ENCODE assay signal across 16 cellular contexts in the genomic region with DNA sequence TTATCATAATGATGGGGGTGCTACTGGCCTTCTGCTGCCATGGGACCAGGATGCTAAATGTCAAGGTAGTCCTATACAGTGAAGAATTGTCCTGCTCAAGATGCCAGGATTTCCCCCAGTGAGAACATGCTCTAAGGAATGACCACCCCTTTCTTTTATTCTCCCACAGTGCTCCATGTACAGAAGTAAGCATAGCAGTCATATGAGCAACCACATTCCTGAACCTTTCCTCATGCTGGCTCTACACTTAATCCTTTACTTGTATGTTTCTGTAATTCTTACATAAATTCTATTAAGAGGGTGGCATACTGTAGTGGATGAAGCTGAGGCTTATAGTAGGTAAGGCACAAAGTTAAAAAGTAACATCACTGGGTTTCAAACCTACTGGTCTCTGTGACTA. TPM values are rescaled to one million over a fixed set of nuclear protein-coding genes. Genes with fewer than 3 reads are reported as not detected.
A peak's percentile ranks its signal among the peaks of the same experiment; 100 is the strongest.
DNase-seq lines count a peak whose midpoint lies in the region; ATAC-seq, FAIRE-seq and TF ChIP-seq lines count a peak whose summit lies in the region.
"Had no signal": no experiment of that assay in that cellular context is flagged by ENCODE, and none has a peak within 500 bp of the region (broad histone marks: within the 10 kb centered on the region; RNA-seq: fewer than 3 reads in every experiment).

No MANE protein-coding gene starts in this region.

- TF ChIP-seq CTCF in bronchial epithelial cell (IDR thresholded peaks at IDR 0.05; ENCODE audit: insufficient read depth, low read length, severe bottlenecking) (no peak), right lobe of liver (IDR thresholded peaks at IDR 0.05) (no peak)

- H3K36me3 ChIP-seq in ACC112 (ENCODE audit: insufficient read depth, low read length) (0 out of 2 replicates have a peak, but pooled peaks cover 7% of the 10 kb centered on the region), bronchial epithelial cell (ENCODE audit: control insufficient read depth, insufficient read depth, low read length) (no peaks in the 10 kb centered on the region), right lobe of liver (peaks cover 0 to 12% (median 0%) of the 10 kb centered on the region in 4 donors)

- no peaks in the 10 kb centered on the region for H3K79me2 ChIP-seq in ACC112 (ENCODE audit: control insufficient read depth, insufficient read depth, low read length, unreplicated experiment)

- ATAC-seq in right lobe of liver, result no peak
- ATAC-seq: heart left ventricle, left lobe of liver had no signal

- intact Hi-C loops in right lobe of liver (cut with DNase I), result no loop called here

- H3K4me3 ChIP-seq in ACC112 (ENCODE audit: low read depth, low read length), result no peak overlapping the region
- H3K4me3 ChIP-seq in bronchial epithelial cell (ENCODE audit: low read depth, low read length), result no peak overlapping the region
- H3K4me3 ChIP-seq in right lobe of liver, result no peak overlapping the region
- H3K4me3 ChIP-seq: heart left ventricle had no signal

- no peaks in the 10 kb centered on the region for H3K9me3 ChIP-seq in right lobe of liver

- H3K4me1 ChIP-seq in ACC112 (ENCODE audit: control insufficient read depth, insufficient read depth, low read length, unreplicated experiment), result peaks cover 9% of the 10 kb centered on the region
- H3K4me1 ChIP-seq in right lobe of liver, result no peaks in the 10 kb centered on the region
- H3K4me1 ChIP-seq: heart left ventricle had no signal

- H3K27me3 ChIP-seq in ACC112 (ENCODE audit: insufficient read depth, low read length) (no peaks in the 10 kb centered on the region), bronchial epithelial cell (ENCODE audit: control insufficient read depth, insufficient read depth, low read length) (no peaks in the 10 kb centered on the region), right lobe of liver (no peaks in the 10 kb centered on the region)
- H3K27me3 ChIP-seq: heart left ventricle had no signal

- FAIRE-seq in bronchial epithelial cell (lab: Jason Lieb, UNC), result no peak
- FAIRE-seq: A204.1 had no signal

- no peak for TF ChIP-seq POLR2A in right lobe of liver (IDR thresholded peaks at IDR 0.05)

- no peak overlapping the region for H2AFZ ChIP-seq in ACC112 (ENCODE audit: low read length, unreplicated experiment)

- DNase-seq in HS-27A (ENCODE audit: low read depth), result peak; percentile 59
- DNase-seq in bronchial epithelial cell (ENCODE audit: low read depth), result peak; percentile 83
- DNase-seq in hepatic stellate cell (ENCODE audit: low spot score), result peak; percentile 51
- DNase-seq in activated CD8-positive, alpha-beta memory T cell treated with anti-CD3 and anti-CD28 coated beads, Interleukin-2, amount 50 U/mL, for 48 hours, result no peak
- no peak for DNase-seq in right lobe of liver
- DNase-seq in NCI-H1048 (lab: John Stamatoyannopoulos, UW), result no peak
- DNase-seq in NCI-H82 (lab: John Stamatoyannopoulos, UW), result no peak
- DNase-seq: activated gamma-delta T cell, GF-D8, heart left ventricle, NCI-H1694, NCI-H524 treated with DMSO at 0.1 percent for 48 hours, substantia nigra had no signal

- H3K27ac ChIP-seq in ACC112 (ENCODE audit: low read depth, low read length) (0 out of 2 replicates have a peak overlapping the region, but pooled peaks have one; percentile 15), right lobe of liver (no peak overlapping the region)
- H3K27ac ChIP-seq: heart left ventricle had no signal

RNA-seq across cellular contexts. Expression of gene CYP2U1, which starts 20.2 kb away (rescaled TPM):
- total RNA-seq in bronchial epithelial cell (1.3 and 1.4 TPM in 2 replicates), right lobe of liver (1 to 10 TPM; 3.2 to 7.5 (median 4.7) TPM)

RNA-seq across cellular contexts. Expression of gene HADH, which starts 38.1 kb away (rescaled TPM):
- total RNA-seq in bronchial epithelial cell (7.1 and 9.1 TPM in 2 replicates), right lobe of liver (100 to 1,000 TPM in 3 of 6 experiments, 10 to 100 TPM in 3; 67.2 to 152 (median 104) TPM)

Comparison
In these comparisons a context has a peak if more than half of its experiments do, and no peak if none do; other contexts are left out.
1. DNase-seq: peak in HS-27A (single experiment), bronchial epithelial cell (single experiment) and hepatic stellate cell (single experiment); none in activated CD8-positive, alpha-beta memory T cell treated with anti-CD3 and anti-CD28 coated beads, Interleukin-2, amount 50 U/mL, for 48 hours (single experiment), right lobe of liver (0 of 3), NCI-H1048 (single experiment) and NCI-H82 (single experiment).